20 cellular contexts compared by ENCODE assay signal in genomic region chr11:66488957-66489356, GRCh38. TPM values are rescaled to one million over a fixed set of nuclear protein-coding genes. Genes with fewer than 3 reads are reported as not detected.
A peak's percentile ranks its signal among the peaks of the same experiment; 100 is the strongest.
DNase-seq lines count a peak whose midpoint lies in the region; ATAC-seq, FAIRE-seq and TF ChIP-seq lines count a peak whose summit lies in the region.
"Had no signal": no experiment of that assay in that cellular context is flagged by ENCODE, and none has a peak within 500 bp of the region (broad histone marks: within the 10 kb centered on the region; RNA-seq: fewer than 3 reads in every experiment).

No MANE protein-coding gene starts in this region.

- POLR2A ChIA-PET in WTC11 (lab: Charles Lee), result no interaction called here

- H2BK5ac ChIP-seq in H9 (ENCODE audit: insufficient read length, low read length) (no peak overlapping the region), neuronal stem cell (ENCODE audit: low read length) (peak overlapping the region; percentile 35)

- H4K91ac ChIP-seq in H9 (ENCODE audit: insufficient read length, low read depth, low read length), result no peak overlapping the region
- no peak overlapping the region for H4K91ac ChIP-seq in neuronal stem cell (ENCODE audit: low read depth, low read length, poor library complexity)

- H3K9ac ChIP-seq in H9 (ENCODE audit: extremely low read depth, insufficient read length, low read length), result no peak overlapping the region
- no peak overlapping the region for H3K9ac ChIP-seq in neuronal stem cell (ENCODE audit: low read depth, low read length, poor library complexity)

- FAIRE-seq in D721Med (lab: Jason Lieb, UNC), result no peak
- FAIRE-seq: A204.1, G401.6, GM12891 had no signal

- no peaks in the 10 kb centered on the region for H3K4me1 ChIP-seq in H9 (ENCODE audit: insufficient read depth, low read length)
- no peaks in the 10 kb centered on the region for H3K4me1 ChIP-seq in neuronal stem cell (ENCODE audit: control insufficient read depth in 2 of 2, insufficient read depth in 1 of 2, low read depth in 1 of 2, low read length in 2 of 2)
- H3K4me1 ChIP-seq in effector memory CD4-positive, alpha-beta T cell (ENCODE audit: control insufficient read depth, insufficient read depth, low read length, poor library complexity, severe bottlenecking), result no peaks in the 10 kb centered on the region
- H3K4me1 ChIP-seq: BE2C had no signal

- no peak overlapping the region for H3K27ac ChIP-seq in H9 (ENCODE audit: insufficient read length, low read depth, low read length)
- no peak overlapping the region for H3K27ac ChIP-seq in neuronal stem cell (replicated peaks; ENCODE audit: low read length)
- H3K27ac ChIP-seq in effector memory CD4-positive, alpha-beta T cell (ENCODE audit: insufficient read depth, low read length, poor library complexity, severe bottlenecking), result no peak overlapping the region
- H3K27ac ChIP-seq: C4-2B, HL-60 had no signal

- H3K9me3 Mint-ChIP-seq in H9 (no peaks in the 10 kb centered on the region), WTC11 (no peaks in the 10 kb centered on the region)
- H3K9me3 Mint-ChIP-seq: CD4-positive, alpha-beta T cell had no signal

- H4K20me1 ChIP-seq in H9 (ENCODE audit: control insufficient read depth, insufficient read depth, insufficient read length), result no peaks in the 10 kb centered on the region

- peaks cover 37 to 73% of the 10 kb centered on the region in 2 donors for H3K36me3 ChIP-seq in neuronal stem cell (replicated peaks in 1 of 2; ENCODE audit: control insufficient read depth in 2 of 2, insufficient read depth in 2 of 2, low read length in 2 of 2)
- peaks cover 34% of the 10 kb centered on the region for H3K36me3 ChIP-seq in effector memory CD4-positive, alpha-beta T cell (ENCODE audit: control insufficient read depth, insufficient read depth, low read length)
- H3K36me3 ChIP-seq: BE2C had no signal

- H4K5ac ChIP-seq in H9 (ENCODE audit: insufficient read length, low read depth, low read length), result no peak overlapping the region

- H2AFZ ChIP-seq in H9 (ENCODE audit: low read length), result no peak overlapping the region
- no peak overlapping the region for H2AFZ ChIP-seq in neuronal stem cell (ENCODE audit: low read length)

- no CpG with 5 or more reads among the region's 10 CpGs for WGBS in H9 (ENCODE audit: extremely low coverage, insufficient read length, low lambda C conversion rate)
- WGBS in neuronal stem cell (ENCODE audit: extremely low coverage in 2 of 2, insufficient read length in 2 of 2, insufficient replicate concordance in 1 of 2), 2 donors, result no CpG with 5 or more reads among the region's 10 CpGs

- no peak overlapping the region for H3K4me3 ChIP-seq in neuronal stem cell (ENCODE audit: low read length in 2 of 2)
- no peak overlapping the region for H3K4me3 ChIP-seq in effector memory CD4-positive, alpha-beta T cell (ENCODE audit: insufficient read depth, low read depth, low read length, poor library complexity, severe bottlenecking)

- TF ChIP-seq CTCF in H9 (conservative IDR thresholded peaks at IDR 0.05) (no peak), WTC11 (IDR thresholded peaks at IDR 0.05) (no peak), D721Med (IDR thresholded peaks at IDR 0.05; ENCODE audit: insufficient read depth, missing control alignments) (no peak)

- no peak for ATAC-seq in WTC11

- TF ChIP-seq EP300 in Ishikawa (IDR thresholded peaks at IDR 0.05; ENCODE audit: borderline replicate concordance), result no peak

- no peak for TF ChIP-seq RAD21 in Ishikawa (IDR thresholded peaks at IDR 0.05; ENCODE audit: low read depth)

- H2BK12ac ChIP-seq in H9 (ENCODE audit: insufficient read length, low read depth, low read length) (no peak overlapping the region), neuronal stem cell (ENCODE audit: low read length) (no peak overlapping the region)

- no peaks in the 10 kb centered on the region for H3K9me3 ChIP-seq in H9 (ENCODE audit: control insufficient read depth, low read depth, low read length)
- peaks cover 0 to 2% of the 10 kb centered on the region in 2 donors for H3K9me3 ChIP-seq in neuronal stem cell (replicated peaks in 1 of 2; ENCODE audit: control insufficient read depth in 2 of 2, insufficient read depth in 1 of 2, low read depth in 1 of 2, low read length in 2 of 2)
- no peaks in the 10 kb centered on the region for H3K9me3 ChIP-seq in effector memory CD4-positive, alpha-beta T cell (ENCODE audit: control insufficient read depth, low read length)
- H3K9me3 ChIP-seq: BE2C, Caco-2 had no signal

- DNase-seq in H9, result no peak
- no peak for DNase-seq in WTC11 (ENCODE audit: low spot score)
- DNase-seq in neuronal stem cell (ENCODE audit: low spot score), result no peak
- DNase-seq in effector memory CD4-positive, alpha-beta T cell, result no peak
- no peak for DNase-seq in SKM-1 (lab: John Stamatoyannopoulos, UW; ENCODE audit: unreplicated experiment)
- no peak for DNase-seq in D721Med (ENCODE audit: insufficient read length, low spot score)
- DNase-seq: ACHN; BE2C; Caco-2; CD4-positive, alpha-beta T cell; GOT3; IMR-90; Karpas-422; KBM-7 had no signal

- H3K4ac ChIP-seq in H9 (ENCODE audit: low read depth, low read length) (no peak overlapping the region), neuronal stem cell (ENCODE audit: low read length) (no peak overlapping the region)

- no peak overlapping the region for H3K18ac ChIP-seq in H9 (ENCODE audit: insufficient read length, low read depth, low read length)
- H3K18ac ChIP-seq in neuronal stem cell (ENCODE audit: low read length), result no peak overlapping the region

- H3K79me2 ChIP-seq in H9 (ENCODE audit: insufficient read depth, low read length), result no peaks in the 10 kb centered on the region

- H2BK20ac ChIP-seq in H9 (ENCODE audit: low read depth, low read length, poor library complexity, severe bottlenecking), result no peak overlapping the region

- no peak overlapping the region for H3T11ph ChIP-seq in H9 (ENCODE audit: low read length)

- H4K8ac ChIP-seq in H9 (replicated peaks; ENCODE audit: insufficient read length, low read depth, low read length) (no peak overlapping the region), neuronal stem cell (ENCODE audit: low read depth, low read length) (no peak overlapping the region)

- H3K36me3 Mint-ChIP-seq in H9 (ENCODE audit: insufficient read depth in 1 of 3, low read depth in 3 of 3) (peaks cover 4 to 71% (median 38%) of the 10 kb centered on the region in 3 experiments; a peak in 6 of 7 replicates), WTC11 (peaks cover 12% of the 10 kb centered on the region)

- no peaks in the 10 kb centered on the region for H3K23me2 ChIP-seq in H9 (ENCODE audit: insufficient read length, low read depth, low read length, poor library complexity, severe bottlenecking)

- H2BK15ac ChIP-seq in H9 (ENCODE audit: low read depth, low read length) (no peak overlapping the region), neuronal stem cell (ENCODE audit: low read length) (no peak overlapping the region)

- H2AK5ac ChIP-seq in H9 (ENCODE audit: insufficient read length, low read length) (no peak overlapping the region), neuronal stem cell (ENCODE audit: low read depth, low read length) (no peak overlapping the region)

- H3K27ac Mint-ChIP-seq in H9 (peak overlapping the region in 2 of 3 experiments; percentile 6 to 73; a peak in 2 of 7 replicates), WTC11 (peak overlapping the region; percentile 92; the same call in 1 of the 2 replicates)
- H3K27ac Mint-ChIP-seq: CD4-positive, alpha-beta T cell had no signal

- H2BK120ac ChIP-seq in H9 (ENCODE audit: low read depth, low read length, poor library complexity, severe bottlenecking) (no peak overlapping the region), neuronal stem cell (ENCODE audit: low read depth, low read length) (no peak overlapping the region)

- no peak overlapping the region for H3K14ac ChIP-seq in H9 (ENCODE audit: insufficient read depth, low read length)
- H3K14ac ChIP-seq in neuronal stem cell (ENCODE audit: low read length), result no peak overlapping the region

- CTCF ChIA-PET in WTC11 (lab: Charles Lee), result interaction anchor here (1.0 to 1.3 kb wide), 2 partner anchors 103 to 189 kb away, joined by 4 to 5 read pairs; partner anchors contain the start of gene RBM4B

- H3K27me3 Mint-ChIP-seq in H9 (ENCODE audit: low read depth), result no peaks in the 10 kb centered on the region
- H3K27me3 Mint-ChIP-seq in WTC11 (ENCODE audit: low read depth), result no peaks in the 10 kb centered on the region
- H3K27me3 Mint-ChIP-seq: CD4-positive, alpha-beta T cell had no signal

- no peak overlapping the region for H3K56ac ChIP-seq in H9 (ENCODE audit: insufficient read length, low read depth, low read length)

- no peak overlapping the region for H3K4me3 Mint-ChIP-seq in H9
- no peak overlapping the region for H3K4me3 Mint-ChIP-seq in WTC11
- H3K4me3 Mint-ChIP-seq: CD4-positive, alpha-beta T cell had no signal

- H3K4me2 ChIP-seq in H9 (ENCODE audit: insufficient read depth, insufficient read length, low read length) (no peak overlapping the region), neuronal stem cell (ENCODE audit: insufficient read depth, low read length, poor library complexity, severe bottlenecking) (no peak overlapping the region)

- H3K4me1 Mint-ChIP-seq in H9, result peaks cover 7 to 8% of the 10 kb centered on the region in 2 experiments
- peaks cover 6% of the 10 kb centered on the region for H3K4me1 Mint-ChIP-seq in WTC11

- H3K27me3 ChIP-seq in H9 (ENCODE audit: insufficient read depth, low read length) (no peaks in the 10 kb centered on the region), neuronal stem cell (ENCODE audit: control insufficient read depth in 3 of 3, insufficient read depth in 3 of 3, low read depth in 1 of 3, low read length in 3 of 3) (no peaks in the 10 kb centered on the region)
- H3K27me3 ChIP-seq in effector memory CD4-positive, alpha-beta T cell (replicated peaks; ENCODE audit: control insufficient read depth, insufficient read depth, low read length, poor library complexity, severe bottlenecking), result no peaks in the 10 kb centered on the region
- H3K27me3 ChIP-seq: BE2C had no signal

- H3K79me1 ChIP-seq in H9 (ENCODE audit: insufficient read depth, low read depth, low read length, poor library complexity, severe bottlenecking) (no peaks in the 10 kb centered on the region), neuronal stem cell (ENCODE audit: low read depth, low read length) (peaks cover 6% of the 10 kb centered on the region)

- H3K23ac ChIP-seq in H9 (ENCODE audit: insufficient read length, low read depth, low read length), result no peak overlapping the region
- no peak overlapping the region for H3K23ac ChIP-seq in neuronal stem cell (ENCODE audit: low read depth, low read length, poor library complexity)

RNA-seq across cellular contexts. Expression of gene DPP3, which starts 8.7 kb away (rescaled TPM):
- total RNA-seq in H9 (2021) (83.1 and 85.3 TPM in 2 replicates), WTC11 (2021) (77.0 to 86.7 TPM (median 83.4 TPM) in 3 replicates)
- polyA plus RNA-seq in neuronal stem cell (2013, experiment 1 of 2), result 23.4 TPM
- 23.8 TPM for polyA plus RNA-seq in neuronal stem cell (2013, experiment 2 of 2)

RNA-seq across cellular contexts. Expression of gene BBS1, which starts 21.5 kb away (rescaled TPM):
- 27.2 and 29.5 TPM in 2 replicates for total RNA-seq in H9 (2021)
- total RNA-seq in WTC11 (2021), result 22.9 to 26.8 TPM (median 24.1 TPM) in 3 replicates
- 26.0 TPM for polyA plus RNA-seq in neuronal stem cell (2013, experiment 1 of 2)
- 25.7 TPM for polyA plus RNA-seq in neuronal stem cell (2013, experiment 2 of 2)

RNA-seq across cellular contexts. Expression of gene PELI3, which starts 22.3 kb away (rescaled TPM):
- 9.3 and 10.3 TPM in 2 replicates for total RNA-seq in H9 (2021)
- total RNA-seq in WTC11 (2021), result 6.7 to 7.8 TPM (median 6.8 TPM) in 3 replicates
- polyA plus RNA-seq in neuronal stem cell (2013, experiment 1 of 2), result 6.4 TPM
- 6.3 TPM for polyA plus RNA-seq in neuronal stem cell (2013, experiment 2 of 2)

RNA-seq across cellular contexts. Expression of gene MRPL11, which starts 50.3 kb away (rescaled TPM):
- 105 and 106 TPM in 2 replicates for total RNA-seq in H9 (2021)
- 131 to 137 TPM (median 135 TPM) in 3 replicates for total RNA-seq in WTC11 (2021)
- 108 TPM for polyA plus RNA-seq in neuronal stem cell (2013, experiment 1 of 2)
- polyA plus RNA-seq in neuronal stem cell (2013, experiment 2 of 2), result 108 TPM

RNA-seq across cellular contexts. Expression of gene ZDHHC24, which starts 56.9 kb away (rescaled TPM):
- 8.1 and 8.9 TPM in 2 replicates for total RNA-seq in H9 (2021)
- 11.1 to 14.8 TPM (median 13.7 TPM) in 3 replicates for total RNA-seq in WTC11 (2021)
- polyA plus RNA-seq in neuronal stem cell (2013, experiment 1 of 2), result 5.8 TPM
- 5.8 TPM for polyA plus RNA-seq in neuronal stem cell (2013, experiment 2 of 2)
